26 cellular contexts compared by ENCODE assay signal in the genomic region with DNA sequence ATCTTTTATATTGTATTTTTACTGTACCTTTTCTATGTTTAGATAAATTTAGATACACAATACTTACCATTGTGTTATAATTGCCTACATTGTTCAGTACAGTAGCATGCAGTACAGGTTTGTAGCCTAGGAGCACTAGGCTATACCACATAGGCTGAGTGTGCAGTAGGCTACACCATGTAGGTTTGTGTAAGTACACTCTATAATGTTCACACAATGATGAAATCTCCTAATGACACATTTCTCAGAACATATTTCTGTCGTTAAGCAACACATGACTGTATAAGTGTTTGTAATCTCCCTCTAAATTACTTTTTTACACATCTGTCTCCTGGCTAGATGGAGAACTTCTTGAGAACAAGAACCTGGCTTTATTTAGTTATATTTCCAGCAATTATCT.
"Had no signal": no experiment of that assay in that cellular context is flagged by ENCODE, and none has a peak within 500 bp of the region (broad histone marks: within the 10 kb centered on the region; RNA-seq: fewer than 3 reads in every experiment).

No MANE protein-coding gene starts in this region.

- H3K27ac ChIP-seq: foreskin keratinocyte, lower lobe of right lung, neural progenitor cell, right lobe of liver, thoracic aorta, tibial nerve had no signal

- DNase-seq: cerebellar nuclear complex; cortex of kidney; effector memory CD8-positive, alpha-beta T cell; foreskin keratinocyte; glutamatergic neuron; heart right ventricle; hippocampal formation; islet precursor cell; kidney glomerular epithelial cell; left colon; left ventricle myocardium superior; lower lobe of right lung; mesendoderm; midbrain; naive thymus-derived CD4-positive, alpha-beta T cell; right lobe of liver; small intestine; stimulated activated CD4-positive, alpha-beta T cell treated with anti-CD3 and anti-CD28 coated beads, Interleukin-15, amount 100 ng/mL, for 24 hours; stimulated activated CD4-positive, alpha-beta T cell treated with anti-CD3 and anti-CD28 coated beads, Interleukin-2, amount 100 ng/mL, for 48 hours; stimulated activated naive B cell treated with anti-CD40 and anti-IgM and Interleukin-4, amounts not matched to agents 10 μg/mL and 1 μg/mL and 100 μg/mL, for 72 hours had no signal

- H3K36me3 Mint-ChIP-seq: neural progenitor cell had no signal

- H3K4me1 ChIP-seq: foreskin keratinocyte, neural progenitor cell, right lobe of liver, tibial nerve had no signal

- H3K27me3 Mint-ChIP-seq: effector memory CD8-positive, alpha-beta T cell; progenitor cell of endocrine pancreas; stimulated activated naive B cell treated with anti-CD40 and anti-IgM and Interleukin-4, amounts not matched to agents 10 μg/mL and 1 μg/mL and 100 μg/mL, for 72 hours; stimulated activated naive CD8-positive, alpha-beta T cell treated with anti-CD3 and anti-CD28 coated beads, Interleukin-15, Interleukin-2, amounts not matched to agents 100 ng/mL and 50 ng/mL, for 24 hours had no signal

- H3K9me3 ChIP-seq: right lobe of liver, thoracic aorta had no signal

- H3K4me1 Mint-ChIP-seq: nephron; neural progenitor cell; stimulated activated naive B cell treated with anti-CD40 and anti-IgM and Interleukin-4, amounts not matched to agents 10 μg/mL and 1 μg/mL and 100 μg/mL, for 72 hours had no signal

- H3K36me3 ChIP-seq: heart right ventricle, lower lobe of right lung, neural progenitor cell, right lobe of liver, thoracic aorta, tibial nerve had no signal

- H3K27me3 ChIP-seq: heart right ventricle, neural progenitor cell, right lobe of liver, tibial nerve had no signal

- H3K4me3 Mint-ChIP-seq: effector memory CD8-positive, alpha-beta T cell; naive thymus-derived CD4-positive, alpha-beta T cell; nephron; neural progenitor cell; stimulated activated naive B cell treated with anti-CD40 and anti-IgM and Interleukin-4, amounts not matched to agents 10 μg/mL and 1 μg/mL and 100 μg/mL, for 72 hours; stimulated activated naive CD8-positive, alpha-beta T cell treated with anti-CD3 and anti-CD28 coated beads, Interleukin-15, Interleukin-2, amounts not matched to agents 100 ng/mL and 50 ng/mL, for 24 hours had no signal

- H3K27ac Mint-ChIP-seq: effector memory CD8-positive, alpha-beta T cell; naive thymus-derived CD4-positive, alpha-beta T cell; nephron; neural progenitor cell; progenitor cell of endocrine pancreas; stimulated activated naive B cell treated with anti-CD40 and anti-IgM and Interleukin-4, amounts not matched to agents 10 μg/mL and 1 μg/mL and 100 μg/mL, for 72 hours; stimulated activated naive CD8-positive, alpha-beta T cell treated with anti-CD3 and anti-CD28 coated beads, Interleukin-15, Interleukin-2, amounts not matched to agents 100 ng/mL and 50 ng/mL, for 24 hours had no signal

- H3K4me3 ChIP-seq: heart right ventricle, lower lobe of right lung, neural progenitor cell, right lobe of liver, thoracic aorta, tibial nerve had no signal

- ATAC-seq: effector memory CD8-positive, alpha-beta T cell; foreskin keratinocyte; left colon; left ventricle myocardium superior; naive thymus-derived CD4-positive, alpha-beta T cell; stimulated activated naive B cell treated with anti-CD40 and anti-IgM and Interleukin-4, amounts not matched to agents 10 μg/mL and 1 μg/mL and 100 μg/mL, for 72 hours had no signal
